ENCODE assay signal across 8 cellular contexts in the genomic region with DNA sequence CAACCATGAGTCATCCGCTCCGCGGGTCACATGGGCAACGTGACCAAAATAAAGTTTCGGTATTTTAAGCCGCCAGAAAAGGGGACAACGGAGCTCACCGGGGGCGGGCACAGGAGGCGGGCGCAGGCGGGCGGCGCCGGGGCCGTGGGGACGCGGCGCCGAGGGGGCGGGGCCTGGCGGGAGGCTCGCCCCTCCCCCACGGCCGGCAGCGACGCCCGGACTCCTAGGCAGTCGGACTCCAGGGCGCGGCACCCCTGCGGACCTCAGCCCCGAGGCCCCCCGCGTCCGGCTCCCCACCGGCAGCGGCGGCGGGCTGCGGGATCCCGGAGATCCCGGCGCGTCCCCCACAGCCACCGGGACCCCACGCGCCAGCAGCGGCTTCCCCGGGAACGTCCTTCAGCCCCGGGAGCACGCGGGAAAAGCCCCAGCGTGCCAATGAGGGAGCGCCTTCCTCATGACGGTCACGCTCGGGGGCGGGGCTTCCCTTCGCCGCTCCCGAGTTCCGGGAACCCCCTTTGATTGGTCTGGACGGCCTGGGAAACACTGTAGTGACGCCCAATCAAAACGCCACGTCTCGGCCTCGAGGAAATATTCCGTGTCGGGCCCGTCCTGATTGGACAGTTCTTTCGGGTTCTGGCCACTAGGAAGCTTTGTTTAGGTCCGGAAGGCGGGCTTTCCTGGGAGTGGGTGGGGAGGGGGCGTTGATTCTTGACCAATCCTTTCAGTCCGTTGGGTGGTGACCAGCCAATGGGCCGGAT.
A peak's percentile ranks its signal among the peaks of the same experiment; 100 is the strongest.
DNase-seq lines count a peak whose midpoint lies in the region; ATAC-seq and TF ChIP-seq lines count a peak whose summit lies in the region.

No MANE protein-coding gene starts in this region.

- no peak for TF ChIP-seq CTCF in C4-2B (conservative IDR thresholded peaks at IDR 0.05)

- H3K27ac ChIP-seq in C4-2B = peak overlapping the region; percentile 89

- peak; percentile 99 for DNase-seq in NCI-H748 (lab: John Stamatoyannopoulos, UW; ENCODE audit: unreplicated experiment)
- peak; percentile 96 to 100 for DNase-seq in activated CD4-positive, alpha-beta T cell treated with anti-CD3 and anti-CD28 coated beads, Interleukin-2, amount 50 U/mL, for 24 hours (ENCODE audit: low read depth in 1 of 2, low spot score in 1 of 2)
- DNase-seq in dedifferentiated amniotic fluid mesenchymal stem cell (ENCODE audit: extremely low spot score) = peak; percentile 100
- peak; percentile 100 for DNase-seq in left kidney (ENCODE audit: low read depth, low spot score)
- peak; percentile 100 for DNase-seq in stimulated activated CD4-positive, alpha-beta T cell treated with anti-CD3 and anti-CD28 coated beads, Interleukin-1b, Interleukin-23, amount 100 ng/mL, for 48 hours

- ATAC-seq in GM19395 (IDR thresholded peaks at IDR 0.05; ENCODE audit: unreplicated experiment) (peak; percentile 80), HG03558 (IDR thresholded peaks at IDR 0.05; ENCODE audit: extremely low read depth, unreplicated experiment) (peak; percentile 52)

Comparison
In these comparisons a context has a peak if more than half of its experiments do, and no peak if none do; other contexts are left out.
1. Peak in every context shown above with its lines: DNase-seq, ATAC-seq and H3K27ac ChIP-seq.